11 cellular contexts compared by ENCODE assay signal in the genomic region with DNA sequence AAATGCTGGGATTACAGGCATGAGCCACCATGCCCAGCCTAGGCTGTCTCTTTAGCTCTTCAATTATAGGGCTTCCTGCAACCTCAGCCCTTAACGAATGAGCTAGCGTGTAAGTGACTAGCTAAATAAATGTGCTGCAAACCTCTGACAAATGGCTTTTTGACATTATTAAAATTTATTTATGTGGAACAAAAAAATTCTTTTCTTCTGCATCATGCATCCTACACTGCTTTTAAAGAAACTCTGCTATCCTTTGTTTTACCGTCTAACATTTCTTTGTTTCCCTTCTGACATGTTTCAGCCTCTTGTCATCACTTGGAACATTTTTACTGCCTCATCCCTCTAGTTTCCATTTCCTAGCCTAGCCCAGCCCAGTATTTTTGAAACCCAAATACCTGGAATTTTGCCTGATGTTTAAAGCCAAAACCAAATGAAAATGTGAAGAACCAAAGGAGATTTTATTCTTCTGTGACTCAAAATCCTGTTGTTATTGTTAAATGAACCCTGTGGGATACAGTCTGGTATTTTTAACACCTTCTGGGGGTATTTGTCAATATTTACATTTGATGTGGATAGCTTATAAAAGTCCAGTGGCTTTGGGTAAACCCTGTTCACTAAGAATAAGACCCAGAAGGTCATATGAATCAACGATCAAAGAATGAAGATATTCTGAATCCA. TPM values are rescaled to one million over a fixed set of nuclear protein-coding genes. Genes with fewer than 3 reads are reported as not detected.
DNase-seq lines count a peak whose midpoint lies in the region; ATAC-seq and FAIRE-seq lines count a peak whose summit lies in the region.
"Had no signal": no experiment of that assay in that cellular context is flagged by ENCODE, and none has a peak within 500 bp of the region (broad histone marks: within the 10 kb centered on the region; RNA-seq: fewer than 3 reads in every experiment).

No MANE protein-coding gene starts in this region.

- FAIRE-seq in urothelium cell line (lab: Jason Lieb, UNC): no peak

- peak overlapping the region; percentile 2 for H3K27ac ChIP-seq in angular gyrus (ENCODE audit: low read depth, low read length)

- DNase-seq in Right ventricle myocardium inferior (ENCODE audit: missing footprints) (no peak), cardiac septum (ENCODE audit: low spot score) (no peak), iris pigment epithelial cell (ENCODE audit: low read depth) (peak; percentile 76), urothelium cell line (ENCODE audit: low spot score) (peak; percentile 20), germinal center (ENCODE audit: low spot score) (no peak), NCI-H82 treated with DMSO at 0.1 percent for 48 hours (lab: John Stamatoyannopoulos, UW; ENCODE audit: unreplicated experiment) (no peak)
- DNase-seq: CD4-positive, CD25-positive, alpha-beta regulatory T cell; NCI-H1436; stimulated activated CD4-positive, alpha-beta T cell treated with anti-CD3 and anti-CD28 coated beads, Interleukin-2, amount 100 ng/mL, for 24 hours had no signal

- intact Hi-C loops in Right ventricle myocardium inferior (cut with DNase I) (no loop called here), cardiac septum (cut with DNase I) (no loop called here)

- ATAC-seq in Right ventricle myocardium inferior: peak; percentile 35
- ATAC-seq in GM21360 (IDR thresholded peaks at IDR 0.05; ENCODE audit: unreplicated experiment): no peak

RNA-seq across cellular contexts. Expression of a gene that starts 9.5 kb away (rescaled TPM):
- total RNA-seq in Right ventricle myocardium inferior (5.6 TPM), cardiac septum (5.9 TPM)

Comparison
In these comparisons a context has a peak if more than half of its experiments do, and no peak if none do; other contexts are left out.
1. DNase-seq: peak in iris pigment epithelial cell (single experiment) and urothelium cell line (single experiment); none in Right ventricle myocardium inferior (single experiment), cardiac septum (single experiment), germinal center (single experiment) and NCI-H82 treated with DMSO at 0.1 percent for 48 hours (single experiment).